Comparison of ENCODE assay signal across 8 cellular contexts in the genomic region with DNA sequence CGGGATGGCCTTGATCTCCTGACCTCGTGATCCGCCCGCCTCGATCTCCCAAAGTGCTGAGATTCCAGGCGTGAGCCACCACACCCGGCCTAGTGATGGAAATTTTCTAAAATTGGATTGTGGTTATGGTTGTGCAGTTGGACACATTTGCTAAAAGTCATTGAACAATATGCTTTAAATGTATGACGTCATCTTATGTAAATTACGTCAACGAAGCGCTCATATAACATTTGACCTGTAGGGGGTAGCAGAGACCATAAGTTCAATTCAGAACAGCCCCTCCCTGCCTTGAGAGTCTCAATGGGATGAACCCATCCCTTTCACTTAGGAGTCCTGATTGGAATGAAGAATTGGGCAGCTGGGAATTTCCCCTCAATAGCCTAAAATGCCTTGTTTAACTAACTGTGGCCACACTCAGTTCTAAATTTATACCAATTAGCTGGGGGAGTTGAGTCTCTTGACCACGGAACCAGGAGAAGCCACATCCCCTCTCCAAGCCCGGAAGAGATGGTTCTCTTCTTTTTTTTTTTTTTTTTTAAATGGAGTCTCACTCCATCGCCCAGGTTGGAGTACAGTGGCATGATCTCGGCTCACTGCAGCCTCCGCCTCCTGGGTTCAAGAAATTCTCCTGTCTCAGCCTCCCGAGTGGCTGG. TPM values are rescaled to one million over a fixed set of nuclear protein-coding genes. Genes with fewer than 3 reads are reported as not detected.
DNase-seq lines count a peak whose midpoint lies in the region; ATAC-seq and TF ChIP-seq lines count a peak whose summit lies in the region.

No MANE protein-coding gene starts in this region.

- no peak overlapping the region for H3K4me3 ChIP-seq in LNCaP clone FGC (ENCODE audit: low read depth, low read length)
- H3K4me3 ChIP-seq in Peyer's patch, result no peak overlapping the region
- H3K4me3 ChIP-seq in prostate gland, result no peak overlapping the region

- TF ChIP-seq POLR2A in Peyer's patch (IDR thresholded peaks at IDR 0.05) (no peak), prostate gland (IDR thresholded peaks at IDR 0.05) (no peak)

- POLR2A ChIA-PET in activated naive CD8-positive, alpha-beta T cell treated with anti-CD3 and anti-CD28 coated beads, Interleukin-2, amount 10 ng/mL, durations not matched to agents 7 days and 5 days (lab: Charles Lee), result interaction anchor here (1.8 kb wide), 1 partner anchor 141 kb away, joined by 5 read pairs; no protein-coding TSS in a partner anchor

- no peaks in the 10 kb centered on the region for H3K36me3 Mint-ChIP-seq in activated naive CD8-positive, alpha-beta T cell treated with anti-CD3 and anti-CD28 coated beads, Interleukin-2, amount 10 ng/mL, durations not matched to agents 7 days and 5 days
- H3K36me3 Mint-ChIP-seq in glutamatergic neuron (ENCODE audit: unreplicated experiment), result no peaks in the 10 kb centered on the region

- peak overlapping the region; percentile 22 for H3K4me3 Mint-ChIP-seq in activated naive CD8-positive, alpha-beta T cell treated with anti-CD3 and anti-CD28 coated beads, Interleukin-2, amount 10 ng/mL, durations not matched to agents 7 days and 5 days
- H3K4me3 Mint-ChIP-seq in glutamatergic neuron (ENCODE audit: unreplicated experiment), result peak overlapping the region; percentile 30

- H3K27ac ChIP-seq in Peyer's patch (no peak overlapping the region), prostate gland (no peak overlapping the region)

- no peaks in the 10 kb centered on the region for H3K27me3 Mint-ChIP-seq in activated naive CD8-positive, alpha-beta T cell treated with anti-CD3 and anti-CD28 coated beads, Interleukin-2, amount 10 ng/mL, durations not matched to agents 7 days and 5 days
- peaks cover 7% of the 10 kb centered on the region for H3K27me3 Mint-ChIP-seq in glutamatergic neuron (ENCODE audit: unreplicated experiment)

- H3K27ac Mint-ChIP-seq in activated naive CD8-positive, alpha-beta T cell treated with anti-CD3 and anti-CD28 coated beads, Interleukin-2, amount 10 ng/mL, durations not matched to agents 7 days and 5 days, result no peak overlapping the region
- H3K27ac Mint-ChIP-seq in glutamatergic neuron (ENCODE audit: unreplicated experiment), result peak overlapping the region; percentile 62

- H3K9me3 ChIP-seq in Peyer's patch (no peaks in the 10 kb centered on the region), prostate gland (no peaks in the 10 kb centered on the region)

- peak; percentile 55 for TF ChIP-seq CTCF in LNCaP clone FGC (IDR thresholded peaks at IDR 0.05; ENCODE audit: control insufficient read depth, extremely low read depth, insufficient read depth)
- peak; percentile 36 to 99 (median 92) for TF ChIP-seq CTCF in Peyer's patch (IDR thresholded peaks at IDR 0.05)
- TF ChIP-seq CTCF in glutamatergic neuron (IDR thresholded peaks at IDR 0.05; ENCODE audit: partially characterized antibody, unreplicated experiment), result peak; percentile 85
- TF ChIP-seq CTCF in prostate gland (IDR thresholded peaks at IDR 0.05), result peak; percentile 59 to 98 (median 94)

- peak; percentile 33 for ATAC-seq in activated naive CD8-positive, alpha-beta T cell treated with anti-CD3 and anti-CD28 coated beads, Interleukin-2, amount 10 ng/mL, durations not matched to agents 7 days and 5 days (ENCODE audit: low read depth)
- ATAC-seq in HG03159 (IDR thresholded peaks at IDR 0.05; ENCODE audit: unreplicated experiment), result no peak
- no peak for ATAC-seq in HG03196 (IDR thresholded peaks at IDR 0.05; ENCODE audit: unreplicated experiment)

- no peaks in the 10 kb centered on the region for H3K36me3 ChIP-seq in Peyer's patch
- H3K36me3 ChIP-seq in prostate gland, result no peaks in the 10 kb centered on the region

- H3K27me3 ChIP-seq in Peyer's patch (no peaks in the 10 kb centered on the region), prostate gland (replicated peaks; ENCODE audit: insufficient read depth) (no peaks in the 10 kb centered on the region)

- peaks cover 0 to 8% (median 0%) of the 10 kb centered on the region in 4 donors for H3K4me1 ChIP-seq in Peyer's patch
- H3K4me1 ChIP-seq in prostate gland (replicated peaks), result no peaks in the 10 kb centered on the region

- no peaks in the 10 kb centered on the region for H3K9me3 Mint-ChIP-seq in activated naive CD8-positive, alpha-beta T cell treated with anti-CD3 and anti-CD28 coated beads, Interleukin-2, amount 10 ng/mL, durations not matched to agents 7 days and 5 days
- peaks cover 4% of the 10 kb centered on the region for H3K9me3 Mint-ChIP-seq in glutamatergic neuron (ENCODE audit: unreplicated experiment)

- WGBS in prostate gland, result 42% methylated on average over 17 of the region's 17 CpGs

- H3K4me1 Mint-ChIP-seq in activated naive CD8-positive, alpha-beta T cell treated with anti-CD3 and anti-CD28 coated beads, Interleukin-2, amount 10 ng/mL, durations not matched to agents 7 days and 5 days, result peaks cover 5% of the 10 kb centered on the region
- peaks cover 2% of the 10 kb centered on the region for H3K4me1 Mint-ChIP-seq in glutamatergic neuron (ENCODE audit: low read depth, unreplicated experiment)

- peak; percentile 63 for DNase-seq in Daoy (ENCODE audit: low read depth)
- no peak for DNase-seq in LNCaP clone FGC (ENCODE audit: low read depth)
- peak in 2 of 3 donors; percentile 38 to 68 for DNase-seq in Peyer's patch
- DNase-seq in activated naive CD8-positive, alpha-beta T cell treated with anti-CD3 and anti-CD28 coated beads, Interleukin-2, amount 10 ng/mL, durations not matched to agents 7 days and 5 days, result no peak
- peak; percentile 40 for DNase-seq in glutamatergic neuron
- peak; percentile 80 for DNase-seq in prostate gland (ENCODE audit: low spot score)

- intact Hi-C loops in prostate gland (cut with DNase I), result loop anchor here (5.0 to 10.0 kb wide), 2 partner anchors 143 to 200 kb away; no protein-coding TSS in a partner anchor

RNA-seq across cellular contexts. Expression of a gene that starts 15.2 kb away (rescaled TPM):
- total RNA-seq in Daoy (2014; rRNA removed; shearing (Covaris generic)), result 0.69 and 12.3 TPM in 2 replicates
- total RNA-seq in Peyer's patch (1 to 10 TPM in 2 of 4 donors, not detected in 2; 1.9 to 2.5 TPM), glutamatergic neuron (ENCODE audit: unreplicated experiment) (not detected), prostate gland (1 to 10 TPM; 5.9 to 9.0 TPM)
- 1 to 10 TPM; 4.4 to 5.4 TPM for total RNA-seq in activated naive CD8-positive, alpha-beta T cell treated with anti-CD3 and anti-CD28 coated beads, Interleukin-2, amount 10 ng/mL, durations not matched to agents 7 days and 5 days

RNA-seq across cellular contexts. Expression of a gene that starts 17.4 kb away (rescaled TPM):
- 2.5 and 5.0 TPM in 2 replicates for total RNA-seq in Daoy (2014; rRNA removed; shearing (Covaris generic))
- total RNA-seq in Peyer's patch (1 to 10 TPM; 3.7 to 7.5 (median 5.6) TPM), glutamatergic neuron (ENCODE audit: unreplicated experiment) (4.8 TPM), prostate gland (1 to 10 TPM; 2.8 to 6.6 TPM)
- total RNA-seq in activated naive CD8-positive, alpha-beta T cell treated with anti-CD3 and anti-CD28 coated beads, Interleukin-2, amount 10 ng/mL, durations not matched to agents 7 days and 5 days, result 1 to 10 TPM; 5.0 to 5.1 TPM

Comparison
In these comparisons a context has a peak if more than half of its experiments do, and no peak if none do; other contexts are left out.
1. DNase-seq: peak in Daoy (single experiment), Peyer's patch (2 of 3), glutamatergic neuron (single experiment) and prostate gland (single experiment); none in LNCaP clone FGC (single experiment) and activated naive CD8-positive, alpha-beta T cell treated with anti-CD3 and anti-CD28 coated beads, Interleukin-2, amount 10 ng/mL, durations not matched to agents 7 days and 5 days (single experiment).
2. Peak in every context shown above with its lines, with median percentiles within 50 percentile points of each other: CTCF ChIP-seq.